ENCODE assay signal across 19 cellular contexts in genomic region chr13:110533771-110534670, GRCh38. TPM values are rescaled to one million over a fixed set of nuclear protein-coding genes. Genes with fewer than 3 reads are reported as not detected.
DNase-seq lines count a peak whose midpoint lies in the region; ATAC-seq, FAIRE-seq and TF ChIP-seq lines count a peak whose summit lies in the region.
"Had no signal": no experiment of that assay in that cellular context is flagged by ENCODE, and none has a peak within 500 bp of the region (broad histone marks: within the 10 kb centered on the region; RNA-seq: fewer than 3 reads in every experiment).

No MANE protein-coding gene starts in this region.

- H4K91ac ChIP-seq in trophoblast cell (ENCODE audit: low read depth, low read length) = peak overlapping the region; percentile 92

- no peak for FAIRE-seq in kidney (lab: Jason Lieb, UNC)
- FAIRE-seq: GM12878, GM19239, HTR-8/SVneo, RCC 7860 had no signal

- no peak for TF ChIP-seq CTCF in CD14-positive monocyte (IDR thresholded peaks at IDR 0.05)
- no peak for TF ChIP-seq CTCF in WTC11 (IDR thresholded peaks at IDR 0.05)
- no peak for TF ChIP-seq CTCF in kidney (IDR thresholded peaks at IDR 0.05; ENCODE audit: borderline replicate concordance, extremely low read depth, insufficient read depth)

- peak overlapping the region; percentile 91 for H2BK120ac ChIP-seq in trophoblast cell (ENCODE audit: insufficient read depth, low read length, poor library complexity)

- H2AK5ac ChIP-seq in trophoblast cell (ENCODE audit: low read length) = peak overlapping the region; percentile 49

- H3K36me3 ChIP-seq in kidney (ENCODE audit: control insufficient read depth in 1 of 2, insufficient read depth in 2 of 2, low read length in 2 of 2) (no peaks in the 10 kb centered on the region), trophoblast cell (ENCODE audit: control insufficient read depth in 1 of 2, insufficient read depth in 2 of 2, low read length in 2 of 2) (peaks cover 6 to 15% of the 10 kb centered on the region in 2 experiments)

- H3K27ac ChIP-seq in kidney (ENCODE audit: low read depth in 2 of 2, low read length in 2 of 2) = no peak overlapping the region
- H3K27ac ChIP-seq in trophoblast cell (ENCODE audit: low read depth, low read length) = peak overlapping the region; percentile 95

- H3K4me1 Mint-ChIP-seq in CD14-positive monocyte (peaks cover 91% of the 10 kb centered on the region), WTC11 (peaks cover 29% of the 10 kb centered on the region)
- H3K4me1 Mint-ChIP-seq in activated CD4-positive, alpha-beta T cell treated with anti-CD3 and anti-CD28 coated beads, Interleukin-2, amount 10 ng/mL, durations not matched to agents 7 days and 5 days = peaks cover 13% of the 10 kb centered on the region

- H3K4me2 ChIP-seq in trophoblast cell (ENCODE audit: low read length) = peak overlapping the region; percentile 21

- ATAC-seq in WTC11 = no peak
- ATAC-seq: GM12878 had no signal

- peak overlapping the region; percentile 75 for H3K14ac ChIP-seq in trophoblast cell (ENCODE audit: low read length)

- peak overlapping the region; percentile 28 for H2AFZ ChIP-seq in trophoblast cell (ENCODE audit: insufficient read depth, low read length, poor library complexity)

- H3K36me3 Mint-ChIP-seq in CD14-positive monocyte (peaks cover 31 to 45% of the 10 kb centered on the region in 2 donors), WTC11 (no peaks in the 10 kb centered on the region)
- no peaks in the 10 kb centered on the region for H3K36me3 Mint-ChIP-seq in activated CD4-positive, alpha-beta T cell treated with anti-CD3 and anti-CD28 coated beads, Interleukin-2, amount 10 ng/mL, durations not matched to agents 7 days and 5 days (ENCODE audit: low read depth)

- peak overlapping the region; percentile 23 for H4K12ac ChIP-seq in trophoblast cell (ENCODE audit: low read depth, low read length)

- H3K79me2 ChIP-seq in trophoblast cell (ENCODE audit: control insufficient read depth, insufficient read depth, low read length, poor library complexity) = peaks cover 19% of the 10 kb centered on the region

- H3K4me3 ChIP-seq in kidney (ENCODE audit: low read length in 2 of 2) (no peak overlapping the region), trophoblast cell (ENCODE audit: low read depth, low read length) (no peak overlapping the region)
- H3K4me3 ChIP-seq: GM12878 had no signal

- H3K4me1 ChIP-seq in kidney (ENCODE audit: control insufficient read depth in 1 of 2, insufficient read depth in 1 of 2, low read depth in 1 of 2, low read length in 2 of 2) (peaks cover 25 to 39% of the 10 kb centered on the region in 2 donors), trophoblast cell (ENCODE audit: control insufficient read depth in 1 of 2, insufficient read depth in 2 of 2, low read length in 2 of 2) (peaks cover 54 to 58% of the 10 kb centered on the region in 2 experiments)

- H2BK12ac ChIP-seq in trophoblast cell (ENCODE audit: low read length) = peak overlapping the region; percentile 81

- CTCF ChIA-PET in WTC11 (lab: Charles Lee) = interaction anchor here (0.6 to 1.0 kb wide), 3 partner anchors 15 to 534 kb away, joined by 3 read pairs; no protein-coding TSS in a partner anchor
- CTCF ChIA-PET in activated CD4-positive, alpha-beta T cell treated with anti-CD3 and anti-CD28 coated beads, Interleukin-2, amount 10 ng/mL, durations not matched to agents 7 days and 5 days (lab: Charles Lee) = interaction anchor here (0.8 to 1.4 kb wide), 2 partner anchors 12 to 20 kb away, joined by 3 read pairs; no protein-coding TSS in a partner anchor

- H3K27me3 ChIP-seq in trophoblast cell (ENCODE audit: insufficient read depth, low read length) = no peaks in the 10 kb centered on the region

- H3K18ac ChIP-seq in trophoblast cell (ENCODE audit: low read length) = peak overlapping the region; percentile 73

- H3K9me3 ChIP-seq in kidney (ENCODE audit: control insufficient read depth in 1 of 2, low read length in 2 of 2) (no peaks in the 10 kb centered on the region), trophoblast cell (ENCODE audit: insufficient read depth, low read depth, low read length) (peaks cover 4% of the 10 kb centered on the region)

- no peak overlapping the region for H3K9ac ChIP-seq in kidney (ENCODE audit: low read length in 2 of 2)
- H3K9ac ChIP-seq in trophoblast cell (ENCODE audit: low read length) = no peak overlapping the region

- H3K79me1 ChIP-seq in trophoblast cell (ENCODE audit: low read length) = peaks cover 52% of the 10 kb centered on the region

- H3K4ac ChIP-seq in trophoblast cell (ENCODE audit: low read depth, low read length) = peak overlapping the region; percentile 59

- H3K4me3 Mint-ChIP-seq in CD14-positive monocyte = peak overlapping the region in 1 of 2 donors; percentile 7
- H3K4me3 Mint-ChIP-seq in WTC11 = no peak overlapping the region
- no peak overlapping the region for H3K4me3 Mint-ChIP-seq in activated CD4-positive, alpha-beta T cell treated with anti-CD3 and anti-CD28 coated beads, Interleukin-2, amount 10 ng/mL, durations not matched to agents 7 days and 5 days
- H3K4me3 Mint-ChIP-seq: CD4-positive, alpha-beta T cell; HFFc6 had no signal

- peak overlapping the region; percentile 70 for H2BK5ac ChIP-seq in trophoblast cell (ENCODE audit: low read depth, low read length, poor library complexity)

- peaks cover 0 to 2% (median 0%) of the 10 kb centered on the region in 7 donors for H3K9me3 Mint-ChIP-seq in CD14-positive monocyte
- no peaks in the 10 kb centered on the region for H3K9me3 Mint-ChIP-seq in WTC11
- H3K9me3 Mint-ChIP-seq in activated CD4-positive, alpha-beta T cell treated with anti-CD3 and anti-CD28 coated beads, Interleukin-2, amount 10 ng/mL, durations not matched to agents 7 days and 5 days = peaks cover 4% of the 10 kb centered on the region
- H3K9me3 Mint-ChIP-seq: CD4-positive, alpha-beta T cell; HFFc6 had no signal

- no CpG with 5 or more reads among the region's 16 CpGs for WGBS in trophoblast cell (ENCODE audit: extremely low coverage, insufficient coverage, insufficient read length)

- DNase-seq in CD14-positive monocyte (ENCODE audit: low spot score) = no peak
- DNase-seq in WTC11 (ENCODE audit: low spot score) = no peak
- peak; percentile 69 for DNase-seq in kidney
- DNase-seq in trophoblast cell = no peak
- no peak for DNase-seq in GOT3 (lab: John Stamatoyannopoulos, UW)
- no peak for DNase-seq in activated CD8-positive, alpha-beta memory T cell treated with anti-CD3 and anti-CD28 coated beads for 24 hours
- no peak for DNase-seq in activated CD4-positive, alpha-beta T cell treated with anti-CD3 and anti-CD28 coated beads, Interleukin-2, amount 10 ng/mL, durations not matched to agents 7 days and 5 days
- DNase-seq: Calu3; CD4-positive, alpha-beta T cell; HFFc6; KBM-7; NCI-H1092; NCI-H1694 treated with DMSO at 0.1 percent for 48 hours; NCI-H446 treated with DMSO at 0.1 percent for 48 hours; SHP77 had no signal

- no peak overlapping the region for H3K23ac ChIP-seq in trophoblast cell (ENCODE audit: low read length)

- POLR2A ChIA-PET in WTC11 (lab: Charles Lee) = interaction anchor here (1.0 kb wide), 1 partner anchor 28 kb away, joined by 3 read pairs; the partner anchor contains the start of gene RAB20
- POLR2A ChIA-PET in activated CD4-positive, alpha-beta T cell treated with anti-CD3 and anti-CD28 coated beads, Interleukin-2, amount 10 ng/mL, durations not matched to agents 7 days and 5 days (lab: Charles Lee) = no interaction called here

- intact Hi-C loops in CD14-positive monocyte (cut with micrococcal nuclease) (no loop called here), kidney (cut with DNase I) (no loop called here)

- H3K27ac Mint-ChIP-seq in CD14-positive monocyte (peak overlapping the region in 6 of 7 donors; percentile 52 to 74 (median 62)), WTC11 (peak overlapping the region; percentile 79; the same call in 1 of the 2 replicates)
- no peak overlapping the region for H3K27ac Mint-ChIP-seq in activated CD4-positive, alpha-beta T cell treated with anti-CD3 and anti-CD28 coated beads, Interleukin-2, amount 10 ng/mL, durations not matched to agents 7 days and 5 days
- H3K27ac Mint-ChIP-seq: CD4-positive, alpha-beta T cell; HFFc6 had no signal

- no peaks in the 10 kb centered on the region for H3K27me3 Mint-ChIP-seq in CD14-positive monocyte (ENCODE audit: low read depth in 3 of 3)
- no peaks in the 10 kb centered on the region; the same call in 1 of the 2 replicates for H3K27me3 Mint-ChIP-seq in WTC11 (ENCODE audit: low read depth)
- no peaks in the 10 kb centered on the region for H3K27me3 Mint-ChIP-seq in activated CD4-positive, alpha-beta T cell treated with anti-CD3 and anti-CD28 coated beads, Interleukin-2, amount 10 ng/mL, durations not matched to agents 7 days and 5 days
- H3K27me3 Mint-ChIP-seq: CD4-positive, alpha-beta T cell had no signal

- peak overlapping the region; percentile 52 for H4K8ac ChIP-seq in trophoblast cell (ENCODE audit: low read depth, low read length)

TF ChIP-seq in WTC11, 78 proteins besides CTCF, POLR2A, EP300 and RAD21 (continues in another document):
- TF ChIP-seq ATF6 (CRISPR knock-in tag; IDR thresholded peaks at IDR 0.05) (no peak), IRF1 (CRISPR knock-in tag; IDR thresholded peaks at IDR 0.05) (no peak), JAZF1 (CRISPR knock-in tag; IDR thresholded peaks at IDR 0.05) (no peak)

RNA-seq across cellular contexts. Expression of gene RAB20, which starts 27.5 kb away (rescaled TPM):
- polyA plus RNA-seq in CD14-positive monocyte (10 to 100 TPM; 37.8 to 43.1 TPM), kidney (ENCODE audit: insufficient read depth, low read depth, low replicate concordance) (47.7 TPM)
- total RNA-seq in WTC11 (2021) (14.3 to 19.0 TPM (median 18.6 TPM) in 3 replicates), kidney (33.6 TPM)
- polyA plus RNA-seq in trophoblast cell (2013) = 29.9 and 30.6 TPM in 2 replicates
- 1 to 10 TPM; 3.2 to 4.1 TPM for total RNA-seq in activated CD4-positive, alpha-beta T cell treated with anti-CD3 and anti-CD28 coated beads, Interleukin-2, amount 10 ng/mL, durations not matched to agents 7 days and 5 days
